24 cellular contexts compared by ENCODE assay signal in the genomic region with DNA sequence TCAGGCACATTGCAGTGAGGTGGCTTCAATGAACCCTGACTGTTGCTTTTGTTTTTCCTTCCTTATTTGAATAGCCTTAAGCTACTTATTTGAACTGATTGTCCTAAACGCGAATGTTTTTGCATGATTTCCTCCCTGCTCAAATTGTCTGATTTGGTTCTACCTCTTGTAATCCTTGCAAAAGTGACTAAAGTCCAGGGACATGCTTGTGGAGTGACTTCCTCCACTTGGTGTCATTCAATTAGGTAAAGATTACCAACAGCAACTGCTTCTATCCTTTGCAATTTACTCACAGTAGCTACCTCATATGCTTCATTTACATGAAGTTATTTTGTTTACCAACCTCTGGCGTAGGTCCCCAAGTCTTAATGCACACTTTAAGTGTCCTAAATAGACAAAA.
A peak's percentile ranks its signal among the peaks of the same experiment; 100 is the strongest.
DNase-seq lines count a peak whose midpoint lies in the region; ATAC-seq, FAIRE-seq and TF ChIP-seq lines count a peak whose summit lies in the region.
"Had no signal": no experiment of that assay in that cellular context is flagged by ENCODE, and none has a peak within 500 bp of the region (broad histone marks: within the 10 kb centered on the region; RNA-seq: fewer than 3 reads in every experiment).

No MANE protein-coding gene starts in this region.

- H3K9me3 ChIP-seq in right lobe of liver (no peaks in the 10 kb centered on the region), HepG2 (ENCODE audit: low read length) (no peaks in the 10 kb centered on the region), neural progenitor cell (ENCODE audit: low read depth) (no peaks in the 10 kb centered on the region)
- H3K9me3 ChIP-seq: BE2C, BLaER1 had no signal

- H3K4me1 ChIP-seq in right lobe of liver (peaks cover 0 to 10% (median 0%) of the 10 kb centered on the region in 4 donors), HepG2 (ENCODE audit: insufficient read depth, low read length) (no peaks in the 10 kb centered on the region), neural progenitor cell (peaks cover 6% of the 10 kb centered on the region)
- H3K4me1 ChIP-seq: A549, BE2C, BLaER1 had no signal

- no peak for TF ChIP-seq CTCF in right lobe of liver (IDR thresholded peaks at IDR 0.05)
- TF ChIP-seq CTCF in HepG2 (CRISPR knock-in tag; IDR thresholded peaks at IDR 0.05) = no peak
- TF ChIP-seq CTCF in neural progenitor cell (IDR thresholded peaks at IDR 0.05) = no peak

- H3K27ac Mint-ChIP-seq in neural progenitor cell = no peak overlapping the region
- H3K27ac Mint-ChIP-seq: CD14-positive monocyte; CD4-positive, alpha-beta memory T cell; CD4-positive, CD25-positive, alpha-beta regulatory T cell had no signal

- H3K4me1 Mint-ChIP-seq in neural progenitor cell = no peaks in the 10 kb centered on the region
- H3K4me1 Mint-ChIP-seq: CD14-positive monocyte; CD4-positive, alpha-beta memory T cell; CD4-positive, CD25-positive, alpha-beta regulatory T cell; CD8-positive, alpha-beta memory T cell had no signal

- TF ChIP-seq POLR2A in right lobe of liver (IDR thresholded peaks at IDR 0.05) = no peak
- TF ChIP-seq POLR2A in HepG2 (IDR thresholded peaks at IDR 0.05; ENCODE audit: insufficient read depth in 1 of 2, low read depth in 2 of 2, low read length in 2 of 2) = no peak

- no TSS peak for BruUV-seq in HepG2 (replicated peaks; lab: Mats Ljungman, UMichigan)

- H3K9ac ChIP-seq in HepG2 (ENCODE audit: insufficient read depth, low read depth, low read length) = no peak overlapping the region
- no peak overlapping the region for H3K9ac ChIP-seq in neural progenitor cell
- H3K9ac ChIP-seq: BLaER1 had no signal

- WGBS in right lobe of liver (ENCODE audit: insufficient coverage, low coverage, low lambda C conversion rate, missing lambda C conversion rate) = 44% methylated on average over 3 of the region's 3 CpGs
- WGBS in HepG2 (ENCODE audit: low lambda C conversion rate) = 2% methylated on average over 3 of the region's 3 CpGs

- H3K79me2 ChIP-seq in HepG2 (ENCODE audit: insufficient read depth, low read length) = no peaks in the 10 kb centered on the region
- no peaks in the 10 kb centered on the region for H3K79me2 ChIP-seq in neural progenitor cell (ENCODE audit: low read depth)

- no peaks in the 10 kb centered on the region for H3F3A ChIP-seq in neural progenitor cell (ENCODE audit: low read depth)

- ATAC-seq in right lobe of liver (peak in 3 of 4 donors; percentile 30 to 76 (median 44)), HepG2 (no peak)
- ATAC-seq: A549 had no signal

- H3K27ac ChIP-seq in right lobe of liver = no peak overlapping the region
- H3K27ac ChIP-seq in HepG2 (ENCODE audit: extremely low read length, insufficient read depth, low read length) = no peak overlapping the region
- H3K27ac ChIP-seq in neural progenitor cell = no peak overlapping the region
- H3K27ac ChIP-seq: 22Rv1, A549, BLaER1 had no signal

- no peak for FAIRE-seq in HepG2 (lab: Jason Lieb, UNC)
- FAIRE-seq: A549, D721Med, G401.6, GM12891 had no signal

- no peak for TF ChIP-seq EP300 in HepG2 (IDR thresholded peaks at IDR 0.05; ENCODE audit: low read depth in 2 of 2, low read length in 2 of 2)
- TF ChIP-seq EP300 in HepG2 (CRISPR knock-in tag; IDR thresholded peaks at IDR 0.05; ENCODE audit: borderline replicate concordance) = no peak

- in situ Hi-C loops in HepG2 (cut with HindIII; ENCODE audit: extremely low pct_ligation_motif_present, low pct_unique_long_range_greater_than_20kb) = no loop called here

- no peaks in the 10 kb centered on the region for H3K9me3 Mint-ChIP-seq in neural progenitor cell

- TF ChIP-seq RAD21 in HepG2 (CRISPR knock-in tag; IDR thresholded peaks at IDR 0.05) = no peak

- no peak overlapping the region for H3K4me3 Mint-ChIP-seq in neural progenitor cell
- H3K4me3 Mint-ChIP-seq: CD14-positive monocyte; CD4-positive, alpha-beta memory T cell; CD4-positive, CD25-positive, alpha-beta regulatory T cell; CD8-positive, alpha-beta memory T cell had no signal

- H3K27me3 ChIP-seq in right lobe of liver (no peaks in the 10 kb centered on the region), HepG2 (ENCODE audit: control insufficient read depth in 1 of 2, insufficient read depth in 2 of 2, low read length in 2 of 2) (no peaks in the 10 kb centered on the region), neural progenitor cell (no peaks in the 10 kb centered on the region)
- H3K27me3 ChIP-seq: BE2C, BLaER1 had no signal

- H2AFZ ChIP-seq in HepG2 (ENCODE audit: low read length) (no peak overlapping the region), neural progenitor cell (replicated peaks) (peak overlapping the region; percentile 32)

- no peaks in the 10 kb centered on the region for H4K20me1 ChIP-seq in HepG2 (ENCODE audit: insufficient read depth, low read length)
- no peaks in the 10 kb centered on the region for H4K20me1 ChIP-seq in neural progenitor cell (ENCODE audit: low read depth)
- H4K20me1 ChIP-seq: BLaER1 had no signal

- H3K4me3 ChIP-seq in right lobe of liver (no peak overlapping the region), HepG2 (replicated peaks in 1 of 3; ENCODE audit: insufficient read depth in 1 of 3, low read depth in 2 of 3, low read length in 3 of 3) (no peak overlapping the region), neural progenitor cell (no peak overlapping the region)
- H3K4me3 ChIP-seq: A549, BLaER1 had no signal

- peaks cover 3% of the 10 kb centered on the region for H3K27me3 Mint-ChIP-seq in neural progenitor cell (ENCODE audit: insufficient read depth, low read depth)
- H3K27me3 Mint-ChIP-seq: CD4-positive, alpha-beta memory T cell; CD4-positive, CD25-positive, alpha-beta regulatory T cell; CD8-positive, alpha-beta memory T cell had no signal

- DNase-seq in right lobe of liver = no peak
- DNase-seq in HepG2 (ENCODE audit: low spot score) = no peak
- DNase-seq in NCI-H1048 (lab: John Stamatoyannopoulos, UW) = peak; percentile 55
- peak; percentile 1 for DNase-seq in left kidney (ENCODE audit: low read depth, low spot score)
- DNase-seq in neural progenitor cell (ENCODE audit: low spot score) = peak; percentile 27
- no peak for DNase-seq in midbrain (lab: John Stamatoyannopoulos, UW)
- DNase-seq in NCI-H1092 (lab: John Stamatoyannopoulos, UW) = no peak
- no peak for DNase-seq in stimulated activated CD4-positive, alpha-beta T cell treated with anti-CD3 and anti-CD28 coated beads, Interleukin-4, amount 100 ng/mL, for 4 hours
- DNase-seq: BE2C; C1 segment of cervical spinal cord; Calu3; CD4-positive, alpha-beta memory T cell; CD4-positive, CD25-positive, alpha-beta regulatory T cell; CD8-positive, alpha-beta memory T cell; COR-L47; DMS79 treated with DMSO at 0.1 percent for 48 hours; GF-D8 had no signal

- intact Hi-C loops in right lobe of liver (cut with DNase I) (no loop called here), HepG2 (cut with micrococcal nuclease; ENCODE audit: unreplicated experiment) (no loop called here)

- H3K4me2 ChIP-seq in HepG2 (ENCODE audit: low read depth, low read length) (no peak overlapping the region), neural progenitor cell (no peak overlapping the region)
- H3K4me2 ChIP-seq: A549, BLaER1 had no signal

- POLR2A ChIA-PET in HepG2 (lab: Yijun Ruan, JAX) = no interaction called here

- no peaks in the 10 kb centered on the region for H3K36me3 Mint-ChIP-seq in neural progenitor cell
- H3K36me3 Mint-ChIP-seq: CD14-positive monocyte; CD4-positive, alpha-beta memory T cell; CD4-positive, CD25-positive, alpha-beta regulatory T cell; CD8-positive, alpha-beta memory T cell had no signal

- H3K36me3 ChIP-seq in right lobe of liver (no peaks in the 10 kb centered on the region), HepG2 (replicated peaks in 1 of 2; ENCODE audit: control insufficient read depth in 1 of 2, insufficient read depth in 2 of 2, low read length in 2 of 2) (no peaks in the 10 kb centered on the region), neural progenitor cell (no peaks in the 10 kb centered on the region)
- H3K36me3 ChIP-seq: BE2C, BLaER1 had no signal

- CTCF ChIA-PET in HepG2 (lab: Yijun Ruan, JAX; ENCODE audit: low intra/inter-chr PET ratio, low total read pairs) = no interaction called here

TF ChIP-seq in HepG2, 621 proteins besides CTCF, POLR2A, EP300 and RAD21:
- TF ChIP-seq PCBP2 (optimal IDR thresholded peaks at IDR 0.05; ENCODE audit: low read depth, low read length, poor library complexity, severe bottlenecking) (no peak), SNAI1 (CRISPR knock-in tag; IDR thresholded peaks at IDR 0.05; ENCODE audit: borderline replicate concordance) (no peak), ZNF234 (CRISPR knock-in tag; conservative IDR thresholded peaks at IDR 0.05) (no peak), BORCS8-MEF2B (CRISPR knock-in tag; IDR thresholded peaks at IDR 0.05) (no peak), RBM39 (IDR thresholded peaks at IDR 0.05; ENCODE audit: low read depth, low read length, poor library complexity, severe bottlenecking) (no peak), ZNF282 (IDR thresholded peaks at IDR 0.05; ENCODE audit: partially characterized antibody) (no peak), HCFC1 (IDR thresholded peaks at IDR 0.05; ENCODE audit: low read depth, low read length) (no peak), SCMH1 (CRISPR knock-in tag; IDR thresholded peaks at IDR 0.05; ENCODE audit: borderline replicate concordance) (no peak), AGO2 (optimal IDR thresholded peaks at IDR 0.05; ENCODE audit: low read depth, low read length) (no peak), HDAC2 (CRISPR knock-in tag; IDR thresholded peaks at IDR 0.05) (no peak), CCDC6 (CRISPR knock-in tag; IDR thresholded peaks at IDR 0.05) (no peak), SP4 (CRISPR knock-in tag; IDR thresholded peaks at IDR 0.05) (no peak), ZNF660 (CRISPR knock-in tag; IDR thresholded peaks at IDR 0.05; ENCODE audit: borderline replicate concordance, low read depth) (no peak)
- TF ChIP-seq, protein P1, sequence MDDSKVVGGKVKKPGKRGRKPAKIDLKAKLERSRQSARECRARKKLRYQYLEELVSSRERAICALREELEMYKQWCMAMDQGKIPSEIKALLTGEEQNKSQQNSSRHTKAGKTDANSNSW (CRISPR knock-in tag; IDR thresholded peaks at IDR 0.05; ENCODE audit: borderline replicate concordance) = no peak

Comparison
In these comparisons a context has a peak if more than half of its experiments do, and no peak if none do; other contexts are left out.
1. DNase-seq: peak in NCI-H1048 (single experiment), left kidney (single experiment) and neural progenitor cell (single experiment); none in right lobe of liver (0 of 3), HepG2 (single experiment), midbrain (single experiment), NCI-H1092 (single experiment) and stimulated activated CD4-positive, alpha-beta T cell treated with anti-CD3 and anti-CD28 coated beads, Interleukin-4, amount 100 ng/mL, for 4 hours (0 of 2).